In genomic region chr5:140295414-140295813, GRCh38 we compare ENCODE assay signal across 8 cellular contexts. TPM values are rescaled to one million over a fixed set of nuclear protein-coding genes. Genes with fewer than 3 reads are reported as not detected.
A peak's percentile ranks its signal among the peaks of the same experiment; 100 is the strongest.
DNase-seq lines count a peak whose midpoint lies in the region; ATAC-seq, FAIRE-seq and TF ChIP-seq lines count a peak whose summit lies in the region.

No MANE protein-coding gene starts in this region.

- TF ChIP-seq EP300 in A549 (IDR thresholded peaks at IDR 0.05): no peak

- H3K4me3 ChIP-seq in A549 (no peak overlapping the region), Peyer's patch (no peak overlapping the region), foreskin fibroblast (ENCODE audit: low read depth in 1 of 2, low read length in 2 of 2) (no peak overlapping the region)

- TF ChIP-seq POLR2A in A549 (IDR thresholded peaks at IDR 0.05; ENCODE audit: low read length) (no peak), Peyer's patch (IDR thresholded peaks at IDR 0.05) (no peak)

- H3K4me2 ChIP-seq in A549: peak overlapping the region; percentile 29

- ATAC-seq in A549 (peak; percentile 62 to 68; a peak in 4 of 6 replicates), GM18519 (IDR thresholded peaks at IDR 0.05; ENCODE audit: low FRiP score, unreplicated experiment) (peak; percentile 42), HG02973 (IDR thresholded peaks at IDR 0.05; ENCODE audit: unreplicated experiment) (no peak)

- CTCF ChIA-PET in A549 (lab: Yijun Ruan, JAX): interaction anchor here (1.5 to 1.6 kb wide), 2 partner anchors 53 to 57 kb away, joined by 4 to 6 read pairs; no protein-coding TSS in a partner anchor

- DNase-seq in A549 (ENCODE audit: low read depth in 1 of 2, low spot score in 1 of 2): peak in 1 of 2 experiments; percentile 61
- peak in 2 of 3 donors; percentile 25 to 63 for DNase-seq in Peyer's patch
- DNase-seq in foreskin fibroblast: peak; percentile 92 to 95
- peak; percentile 37 for DNase-seq in stimulated activated CD8-positive, alpha-beta memory T cell treated with anti-CD3 and anti-CD28 coated beads, Interleukin-4, amount 100 ng/mL, for 48 hours
- no peak for DNase-seq in cortex of kidney (lab: John Stamatoyannopoulos, UW)
- DNase-seq in DMS153 (lab: John Stamatoyannopoulos, UW): no peak

- no peak for TF ChIP-seq CTCF in A549 (IDR thresholded peaks at IDR 0.05)
- no peak for TF ChIP-seq CTCF in Peyer's patch (IDR thresholded peaks at IDR 0.05)
- no peak for TF ChIP-seq CTCF in foreskin fibroblast (IDR thresholded peaks at IDR 0.05; ENCODE audit: low read depth, low read length)

- H3K4me1 ChIP-seq in A549 (peaks cover 84% of the 10 kb centered on the region), Peyer's patch (peaks cover 0 to 26% (median 0%) of the 10 kb centered on the region in 4 donors)

- H3K27ac ChIP-seq in A549: no peak overlapping the region; a peak in 1 of 6 replicates
- H3K27ac ChIP-seq in Peyer's patch: no peak overlapping the region

- FAIRE-seq in A549 (lab: Jason Lieb, UNC): no peak

- H3K9me3 ChIP-seq in A549 (no peaks in the 10 kb centered on the region), Peyer's patch (no peaks in the 10 kb centered on the region)

- POLR2A ChIA-PET in A549 (lab: Yijun Ruan, JAX): interaction anchor here (0.7 to 1.1 kb wide), 2 partner anchors 27 to 50 kb away, joined by 3 read pairs; no protein-coding TSS in a partner anchor

- H3K36me3 ChIP-seq in Peyer's patch: peaks cover 0 to 23% (median 0%) of the 10 kb centered on the region in 3 donors

- no peaks in the 10 kb centered on the region for H3K27me3 ChIP-seq in Peyer's patch

- no peak for TF ChIP-seq RAD21 in A549 (conservative IDR thresholded peaks at IDR 0.05 in 1 of 2, IDR thresholded peaks at IDR 0.05 in 1 of 2)

- 0% methylated on average over 1 of the region's 1 CpG for WGBS in A549 (ENCODE audit: missing lambda C conversion rate)

TF ChIP-seq in A549, 52 proteins besides CTCF, POLR2A, EP300 and RAD21:
- TF ChIP-seq ZFP36 (IDR thresholded peaks at IDR 0.05; ENCODE audit: borderline replicate concordance, partially characterized antibody) (no peak), CEBPB (IDR thresholded peaks at IDR 0.05) (0 out of 4 replicates have a peak, but pooled peaks of 1 of the 2 experiments have one; percentile 8)
TF ChIP-seq in A549: peak in this region for 1.

RNA-seq across cellular contexts. Expression of gene PFDN1, which starts 7.5 kb away (rescaled TPM):
- polyA plus RNA-seq in A549 (2011; rRNA removed) (90.4 and 97.0 TPM in 2 replicates), A549 (2017; fragmentation: RNase III; extraction: RNeasy Plus Mini Kit Qiagen cat#74134 plus additional on column Dnase treatment) (201 to 239 TPM (median 226 TPM) in 3 replicates)
- polyA plus RNA-seq in A549 (2012; cell fraction: cytosol; rRNA removed): 80.9 and 104 TPM in 2 replicates
- 51.2 and 56.7 TPM in 2 replicates for polyA plus RNA-seq in A549 (2012; cell fraction: nucleus; rRNA removed)
- 58.8 and 72.3 TPM in 2 replicates for polyA minus RNA-seq in A549 (2011; rRNA and poly(A)+ RNA removed)
- 100 to 1,000 TPM in 2 of 4 donors, 10 to 100 TPM in 2; 90.6 to 142 (median 109) TPM for total RNA-seq in Peyer's patch

RNA-seq across cellular contexts. Expression of gene HBEGF, which starts 51.0 kb away (rescaled TPM):
- polyA plus RNA-seq in A549 (2011; rRNA removed): 4.2 and 5.0 TPM in 2 replicates
- 3.0 and 4.3 TPM in 2 replicates for polyA plus RNA-seq in A549 (2012; cell fraction: cytosol; rRNA removed)
- 4.0 and 6.1 TPM in 2 replicates for polyA plus RNA-seq in A549 (2012; cell fraction: nucleus; rRNA removed)
- 3.4 to 5.1 TPM (median 3.5 TPM) in 3 replicates for polyA plus RNA-seq in A549 (2017; fragmentation: RNase III; extraction: RNeasy Plus Mini Kit Qiagen cat#74134 plus additional on column Dnase treatment)
- 1.3 and 1.4 TPM in 2 replicates for polyA minus RNA-seq in A549 (2011; rRNA and poly(A)+ RNA removed)
- total RNA-seq in Peyer's patch: 10 to 100 TPM in 2 of 4 donors, 1 to 10 TPM in 2; 4.1 to 41.0 (median 10.1) TPM

Comparison
In these comparisons a context has a peak if more than half of its experiments do, and no peak if none do; other contexts are left out.
1. DNase-seq: peak in Peyer's patch (2 of 3), foreskin fibroblast (2 of 2) and stimulated activated CD8-positive, alpha-beta memory T cell treated with anti-CD3 and anti-CD28 coated beads, Interleukin-4, amount 100 ng/mL, for 48 hours (single experiment); none in cortex of kidney (single experiment) and DMS153 (single experiment).